In genomic region chr15:52181938-52182780, GRCh38 we compare ENCODE assay signal across 1 cellular context.
A peak's percentile ranks its signal among the peaks of the same experiment; 100 is the strongest.
TF ChIP-seq lines count a peak whose summit lies in the region.

No MANE protein-coding gene starts in this region.

TF ChIP-seq in HepG2, 621 proteins besides CTCF, POLR2A, EP300 and RAD21 (continued from another document):
- TF ChIP-seq IRF1 (CRISPR knock-in tag; IDR thresholded peaks at IDR 0.05; ENCODE audit: low read depth) (no peak), HIC2 (CRISPR knock-in tag; IDR thresholded peaks at IDR 0.05; ENCODE audit: low read depth) (no peak), GATAD1 (CRISPR knock-in tag; IDR thresholded peaks at IDR 0.05) (0 out of 2 replicates have a peak, but pooled peaks have one; percentile 22), SMAD1 (CRISPR knock-in tag; IDR thresholded peaks at IDR 0.05; ENCODE audit: borderline replicate concordance, low read depth) (no peak), ATAD3A (CRISPR knock-in tag; IDR thresholded peaks at IDR 0.05) (no peak), RBM22 (optimal IDR thresholded peaks at IDR 0.05; ENCODE audit: low read length) (no peak), HES4 (CRISPR knock-in tag; IDR thresholded peaks at IDR 0.05; ENCODE audit: borderline replicate concordance) (no peak), HNRNPK (IDR thresholded peaks at IDR 0.05; ENCODE audit: low read depth, low read length, poor library complexity, severe bottlenecking) (no peak), ZNF138 (CRISPR knock-in tag; IDR thresholded peaks at IDR 0.05; ENCODE audit: low read depth) (no peak), SMARCC2 (IDR thresholded peaks at IDR 0.05) (no peak), LBX2 (CRISPR knock-in tag; IDR thresholded peaks at IDR 0.05; ENCODE audit: borderline replicate concordance) (no peak), ZNF224 (CRISPR knock-in tag; IDR thresholded peaks at IDR 0.05) (no peak), FOXO4 (CRISPR knock-in tag; conservative IDR thresholded peaks at IDR 0.05) (no peak), ZNF766 (CRISPR knock-in tag; IDR thresholded peaks at IDR 0.05; ENCODE audit: borderline replicate concordance) (peak; percentile 93)
TF ChIP-seq in HepG2: peak in this region for 30.
